33 cellular contexts compared by ENCODE assay signal in genomic region chr5:80594810-80595209, GRCh38. TPM values are rescaled to one million over a fixed set of nuclear protein-coding genes. Genes with fewer than 3 reads are reported as not detected.
"Had no signal": no experiment of that assay in that cellular context is flagged by ENCODE, and none has a peak within 500 bp of the region (broad histone marks: within the 10 kb centered on the region; RNA-seq: fewer than 3 reads in every experiment).

No MANE protein-coding gene starts in this region.

- H3K27ac Mint-ChIP-seq: activated CD4-positive, alpha-beta memory T cell treated with anti-CD3 and anti-CD28 coated beads for 36 hours; activated CD4-positive, alpha-beta T cell treated with anti-CD3 and anti-CD28 coated beads for 36 hours; activated CD4-positive, alpha-beta T cell treated with anti-CD3 and anti-CD28 coated beads, Interleukin-2, amount 10 ng/mL, durations not matched to agents 24 days and 14 days; activated CD8-positive, alpha-beta memory T cell treated with anti-CD3 and anti-CD28 coated beads, Interleukin-2, amount 10 ng/mL, durations not matched to agents 7 days and 5 days; activated CD8-positive, alpha-beta T cell treated with anti-CD3 and anti-CD28 coated beads, Interleukin-2, amount 10 ng/mL, durations not matched to agents 7 days and 5 days; activated naive CD4-positive, alpha-beta T cell treated with anti-CD3 and anti-CD28 coated beads, Interleukin-2, amount 10 ng/mL, durations not matched to agents 7 days and 5 days; activated naive CD8-positive, alpha-beta T cell treated with anti-CD3 and anti-CD28 coated beads, Interleukin-2, amount 10 ng/mL, durations not matched to agents 7 days and 5 days; activated T-cell treated with anti-CD3 and anti-CD28 coated beads, Interleukin-2, amount 50 U/mL, for 24 hours; activated T-cell treated with anti-CD3 and anti-CD28 coated beads, Interleukin-2, amount 50 U/mL, for 72 hours; effector memory CD8-positive, alpha-beta T cell had no signal

- ATAC-seq: activated CD4-positive, alpha-beta T cell treated with anti-CD3 and anti-CD28 coated beads for 36 hours; activated CD8-positive, alpha-beta memory T cell treated with anti-CD3 and anti-CD28 coated beads, Interleukin-2, amount 10 ng/mL, durations not matched to agents 7 days and 5 days; activated CD8-positive, alpha-beta T cell treated with anti-CD3 and anti-CD28 coated beads, Interleukin-2, amount 10 ng/mL, durations not matched to agents 7 days and 5 days; activated naive CD4-positive, alpha-beta T cell treated with anti-CD3 and anti-CD28 coated beads, Interleukin-2, amount 50 U/mL, for 72 hours; effector memory CD8-positive, alpha-beta T cell had no signal

- H3K4me3 Mint-ChIP-seq: activated CD4-positive, alpha-beta memory T cell treated with anti-CD3 and anti-CD28 coated beads for 36 hours; activated CD4-positive, alpha-beta T cell treated with anti-CD3 and anti-CD28 coated beads for 36 hours; activated CD4-positive, alpha-beta T cell treated with anti-CD3 and anti-CD28 coated beads, Interleukin-2, amount 10 ng/mL, durations not matched to agents 24 days and 14 days; activated CD8-positive, alpha-beta memory T cell treated with anti-CD3 and anti-CD28 coated beads, Interleukin-2, amount 10 ng/mL, durations not matched to agents 7 days and 5 days; activated CD8-positive, alpha-beta T cell treated with anti-CD3 and anti-CD28 coated beads, Interleukin-2, amount 10 ng/mL, durations not matched to agents 7 days and 5 days; activated naive CD4-positive, alpha-beta T cell treated with anti-CD3 and anti-CD28 coated beads, Interleukin-2, amount 10 ng/mL, durations not matched to agents 7 days and 5 days; activated naive CD8-positive, alpha-beta T cell treated with anti-CD3 and anti-CD28 coated beads, Interleukin-2, amount 10 ng/mL, durations not matched to agents 7 days and 5 days; activated T-cell treated with anti-CD3 and anti-CD28 coated beads, Interleukin-2, amount 50 U/mL, for 24 hours; activated T-cell treated with anti-CD3 and anti-CD28 coated beads, Interleukin-2, amount 50 U/mL, for 72 hours; brain; central memory CD8-positive, alpha-beta T cell; effector memory CD8-positive, alpha-beta T cell had no signal

- H3K27me3 Mint-ChIP-seq: activated CD4-positive, alpha-beta T cell treated with anti-CD3 and anti-CD28 coated beads for 36 hours; activated T-cell treated with anti-CD3 and anti-CD28 coated beads, Interleukin-2, amount 50 U/mL, for 24 hours; brain had no signal

- H3K36me3 Mint-ChIP-seq: activated CD4-positive, alpha-beta memory T cell treated with anti-CD3 and anti-CD28 coated beads for 36 hours; activated CD8-positive, alpha-beta memory T cell treated with anti-CD3 and anti-CD28 coated beads, Interleukin-2, amount 10 ng/mL, durations not matched to agents 7 days and 5 days; activated naive CD4-positive, alpha-beta T cell treated with anti-CD3 and anti-CD28 coated beads, Interleukin-2, amount 10 ng/mL, durations not matched to agents 7 days and 5 days; activated naive CD4-positive, alpha-beta T cell treated with anti-CD3 and anti-CD28 coated beads, Interleukin-2, amount 50 U/mL, for 72 hours; activated naive CD8-positive, alpha-beta T cell treated with anti-CD3 and anti-CD28 coated beads, Interleukin-2, amount 10 ng/mL, durations not matched to agents 7 days and 5 days; brain had no signal

- H3K27me3 ChIP-seq: ascending aorta, breast epithelium, esophagus squamous epithelium had no signal

- H3K4me1 ChIP-seq: ascending aorta, breast epithelium, esophagus squamous epithelium had no signal

- H3K36me3 ChIP-seq: ascending aorta, breast epithelium, esophagus squamous epithelium had no signal

- H3K27ac ChIP-seq: ascending aorta, breast epithelium, coronary artery, epithelial cell of prostate, esophagus squamous epithelium had no signal

- H3K9me3 Mint-ChIP-seq: activated CD4-positive, alpha-beta memory T cell treated with anti-CD3 and anti-CD28 coated beads for 36 hours; activated CD4-positive, alpha-beta T cell treated with anti-CD3 and anti-CD28 coated beads, Interleukin-2, amount 10 ng/mL, durations not matched to agents 24 days and 14 days; activated naive CD4-positive, alpha-beta T cell treated with anti-CD3 and anti-CD28 coated beads, Interleukin-2, amount 10 ng/mL, durations not matched to agents 7 days and 5 days; activated naive CD4-positive, alpha-beta T cell treated with anti-CD3 and anti-CD28 coated beads, Interleukin-2, amount 50 U/mL, for 72 hours; activated naive CD8-positive, alpha-beta T cell treated with anti-CD3 and anti-CD28 coated beads, Interleukin-2, amount 10 ng/mL, durations not matched to agents 7 days and 5 days; activated T-cell treated with anti-CD3 and anti-CD28 coated beads, Interleukin-2, amount 50 U/mL, for 24 hours; activated T-cell treated with anti-CD3 and anti-CD28 coated beads, Interleukin-2, amount 50 U/mL, for 72 hours; brain; central memory CD8-positive, alpha-beta T cell; effector memory CD8-positive, alpha-beta T cell had no signal

- H3K4me1 Mint-ChIP-seq: activated CD4-positive, alpha-beta T cell treated with anti-CD3 and anti-CD28 coated beads for 36 hours; activated CD4-positive, alpha-beta T cell treated with anti-CD3 and anti-CD28 coated beads, Interleukin-2, amount 10 ng/mL, durations not matched to agents 24 days and 14 days; activated CD8-positive, alpha-beta memory T cell treated with anti-CD3 and anti-CD28 coated beads, Interleukin-2, amount 10 ng/mL, durations not matched to agents 7 days and 5 days; activated naive CD4-positive, alpha-beta T cell treated with anti-CD3 and anti-CD28 coated beads, Interleukin-2, amount 10 ng/mL, durations not matched to agents 7 days and 5 days; activated naive CD8-positive, alpha-beta T cell treated with anti-CD3 and anti-CD28 coated beads, Interleukin-2, amount 10 ng/mL, durations not matched to agents 7 days and 5 days; central memory CD8-positive, alpha-beta T cell had no signal

- H3K4me3 ChIP-seq: ascending aorta, breast epithelium, coronary artery, esophagus squamous epithelium had no signal

- DNase-seq: activated CD4-positive, alpha-beta memory T cell treated with anti-CD3 and anti-CD28 coated beads for 36 hours; activated CD4-positive, alpha-beta T cell treated with anti-CD3 and anti-CD28 coated beads for 36 hours; activated CD4-positive, alpha-beta T cell treated with anti-CD3 and anti-CD28 coated beads, Interleukin-2, amount 10 ng/mL, durations not matched to agents 24 days and 14 days; activated CD4-positive, CD25-positive, alpha-beta regulatory T cell; activated CD4-positive, CD25-positive, alpha-beta regulatory T cell treated with anti-CD3 and anti-CD28 coated beads, Interleukin-2, amount 50 U/mL, for 72 hours; activated CD8-positive, alpha-beta memory T cell treated with anti-CD3 and anti-CD28 coated beads, Interleukin-2, amount 10 ng/mL, durations not matched to agents 7 days and 5 days; activated CD8-positive, alpha-beta memory T cell treated with anti-CD3 and anti-CD28 coated beads, Interleukin-2, amount 50 U/mL, for 4 hours; activated CD8-positive, alpha-beta T cell treated with anti-CD3 and anti-CD28 coated beads, Interleukin-2, amount 10 ng/mL, durations not matched to agents 7 days and 5 days; activated gamma-delta T cell; activated naive CD4-positive, alpha-beta T cell; activated naive CD4-positive, alpha-beta T cell treated with anti-CD3 and anti-CD28 coated beads, Interleukin-2, amount 10 ng/mL, durations not matched to agents 7 days and 5 days; activated naive CD8-positive, alpha-beta T cell treated with anti-CD3 and anti-CD28 coated beads, Interleukin-2, amount 10 ng/mL, durations not matched to agents 7 days and 5 days; activated T-cell treated with anti-CD3 and anti-CD28 coated beads, Interleukin-2, amount 50 U/mL, for 24 hours; activated T-cell treated with anti-CD3 and anti-CD28 coated beads, Interleukin-2, amount 50 U/mL, for 72 hours; dermis blood vessel endothelial cell; effector CD4-positive, alpha-beta T cell; effector memory CD8-positive, alpha-beta T cell; esophagus squamous epithelium; head of caudate nucleus; T-helper 2 cell had no signal

- H3K9me3 ChIP-seq: ascending aorta, breast epithelium, esophagus squamous epithelium had no signal

RNA-seq across cellular contexts. Expression of gene ANKRD34B, which starts 24.7 kb away (rescaled TPM):
- total RNA-seq: activated CD4-positive, alpha-beta memory T cell treated with anti-CD3 and anti-CD28 coated beads for 36 hours; activated CD4-positive, alpha-beta T cell treated with anti-CD3 and anti-CD28 coated beads, Interleukin-2, amount 10 ng/mL, durations not matched to agents 24 days and 14 days; activated CD8-positive, alpha-beta memory T cell treated with anti-CD3 and anti-CD28 coated beads for 36 hours; activated CD8-positive, alpha-beta memory T cell treated with anti-CD3 and anti-CD28 coated beads, Interleukin-2, amount 10 ng/mL, durations not matched to agents 7 days and 5 days; activated CD8-positive, alpha-beta T cell treated with anti-CD3 and anti-CD28 coated beads, Interleukin-2, amount 10 ng/mL, durations not matched to agents 7 days and 5 days; activated naive CD8-positive, alpha-beta T cell treated with anti-CD3 and anti-CD28 coated beads, Interleukin-2, amount 10 ng/mL, durations not matched to agents 7 days and 5 days; activated T-cell treated with anti-CD3 and anti-CD28 coated beads, Interleukin-2, amount 50 U/mL, for 72 hours; ascending aorta; breast epithelium; cardiac septum; dermis blood vessel endothelial cell; esophagus squamous epithelium; fibroblast of lung; fibroblast of villous mesenchyme; T-helper 1 cell treated with Interleukin-12 subunit alpha and Interleukin-12 subunit beta and Interleukin-4 antibody, amounts not matched to agents 30 ng/mL and 1 ng/mL, for 36 hours had no signal
- polyA plus RNA-seq: esophagus, fibroblast of lung had no signal
